Comparison of ENCODE assay signal across 17 cellular contexts in the genomic region with DNA sequence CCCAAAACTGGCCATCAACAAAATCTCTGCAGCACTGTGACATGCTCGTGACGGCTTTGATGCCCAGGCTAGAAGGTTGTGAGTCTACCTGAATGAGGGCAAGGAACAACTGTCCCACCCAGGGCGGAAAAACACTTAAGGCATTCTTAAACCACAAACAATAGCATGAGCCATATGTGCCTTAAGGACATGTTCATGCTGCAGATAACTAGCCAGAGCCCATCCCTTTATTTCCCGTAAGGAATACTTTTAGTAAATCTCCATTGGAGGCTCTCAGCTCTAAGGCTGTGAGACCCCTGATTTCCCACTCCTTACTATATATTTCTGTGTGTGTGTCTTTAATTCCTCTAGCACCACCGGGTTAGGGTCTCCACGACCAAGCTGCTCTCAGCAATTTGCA. TPM values are rescaled to one million over a fixed set of nuclear protein-coding genes. Genes with fewer than 3 reads are reported as not detected.
DNase-seq lines count a peak whose midpoint lies in the region; ATAC-seq and TF ChIP-seq lines count a peak whose summit lies in the region.
"Had no signal": no experiment of that assay in that cellular context is flagged by ENCODE, and none has a peak within 500 bp of the region (broad histone marks: within the 10 kb centered on the region; RNA-seq: fewer than 3 reads in every experiment).

No MANE protein-coding gene starts in this region.

- POLR2A ChIA-PET in naive thymus-derived CD8-positive, alpha-beta T cell (lab: Charles Lee), result no interaction called here

- no peak for ATAC-seq in naive thymus-derived CD8-positive, alpha-beta T cell
- no peak for ATAC-seq in esophagus mucosa
- ATAC-seq in HG02884 (IDR thresholded peaks at IDR 0.05; ENCODE audit: unreplicated experiment), result no peak
- ATAC-seq: lower lobe of right lung had no signal

- TF ChIP-seq CTCF in Calu3 (IDR thresholded peaks at IDR 0.05; ENCODE audit: unreplicated experiment), result no peak

- peaks cover 6% of the 10 kb centered on the region for H3K9me3 Mint-ChIP-seq in T-helper 2 cell treated with Interferon-gamma antibody and Interleukin-4, amounts not matched to agents 5 μg/mL and 100 μg/mL, for 36 hours
- no peaks in the 10 kb centered on the region for H3K9me3 Mint-ChIP-seq in Calu3 (ENCODE audit: low read depth, unreplicated experiment)
- H3K9me3 Mint-ChIP-seq in activated T-helper 1 cell treated with anti-CD3 and anti-CD28 coated beads, Interleukin-12 subunit alpha, Interleukin-12 subunit beta, Interleukin-2, Interleukin-4 antibody, amounts not matched to agents 30 ng/mL and 10 ng/mL and 1 ng/mL, durations not matched to agents 14 hours and 24 hours and 36 hours, result no peaks in the 10 kb centered on the region
- no peaks in the 10 kb centered on the region for H3K9me3 Mint-ChIP-seq in naive thymus-derived CD8-positive, alpha-beta T cell
- H3K9me3 Mint-ChIP-seq: CD14-positive monocyte had no signal

- no peak for DNase-seq in T-helper 2 cell treated with Interferon-gamma antibody and Interleukin-4, amounts not matched to agents 5 μg/mL and 100 μg/mL, for 36 hours (ENCODE audit: low spot score)
- DNase-seq in T-helper 2 cell (no peak), Calu3 (no peak), NCI-H82 (lab: John Stamatoyannopoulos, UW) (no peak)
- DNase-seq in activated T-helper 1 cell treated with anti-CD3 and anti-CD28 coated beads, Interleukin-12 subunit alpha, Interleukin-12 subunit beta, Interleukin-2, Interleukin-4 antibody, amounts not matched to agents 30 ng/mL and 10 ng/mL and 1 ng/mL, durations not matched to agents 14 hours and 24 hours and 36 hours (ENCODE audit: low spot score), result no peak
- no peak for DNase-seq in naive thymus-derived CD8-positive, alpha-beta T cell
- DNase-seq: central memory CD4-positive, alpha-beta T cell; GM23248; lower lobe of right lung; MG63; NCI-H1930; NCI-H510A; OCI-M1; retina had no signal

- H3K4me3 Mint-ChIP-seq in T-helper 2 cell treated with Interferon-gamma antibody and Interleukin-4, amounts not matched to agents 5 μg/mL and 100 μg/mL, for 36 hours, result peak overlapping the region; percentile 96
- peak overlapping the region; percentile 88 for H3K4me3 Mint-ChIP-seq in Calu3 (ENCODE audit: low read depth, unreplicated experiment)
- H3K4me3 Mint-ChIP-seq in activated T-helper 1 cell treated with anti-CD3 and anti-CD28 coated beads, Interleukin-12 subunit alpha, Interleukin-12 subunit beta, Interleukin-2, Interleukin-4 antibody, amounts not matched to agents 30 ng/mL and 10 ng/mL and 1 ng/mL, durations not matched to agents 14 hours and 24 hours and 36 hours, result peak overlapping the region; percentile 26
- H3K4me3 Mint-ChIP-seq in naive thymus-derived CD8-positive, alpha-beta T cell, result peak overlapping the region in 8 of 10 donors; percentile 18 to 100 (median 51)
- H3K4me3 Mint-ChIP-seq: CD14-positive monocyte had no signal

- CTCF ChIA-PET in Calu3 (lab: Charles Lee), result interaction anchor here (0.6 kb wide), 1 partner anchor 685 kb away, joined by 3 read pairs; no protein-coding TSS in a partner anchor

- H3K36me3 Mint-ChIP-seq in T-helper 2 cell treated with Interferon-gamma antibody and Interleukin-4, amounts not matched to agents 5 μg/mL and 100 μg/mL, for 36 hours (ENCODE audit: low read depth), result peaks cover 42% of the 10 kb centered on the region
- H3K36me3 Mint-ChIP-seq in Calu3 (ENCODE audit: insufficient read depth, unreplicated experiment), result peaks cover 33% of the 10 kb centered on the region
- peaks cover 41% of the 10 kb centered on the region for H3K36me3 Mint-ChIP-seq in activated T-helper 1 cell treated with anti-CD3 and anti-CD28 coated beads, Interleukin-12 subunit alpha, Interleukin-12 subunit beta, Interleukin-2, Interleukin-4 antibody, amounts not matched to agents 30 ng/mL and 10 ng/mL and 1 ng/mL, durations not matched to agents 14 hours and 24 hours and 36 hours (ENCODE audit: low read depth)
- H3K36me3 Mint-ChIP-seq in naive thymus-derived CD8-positive, alpha-beta T cell, result peaks cover 5 to 30% (median 6%) of the 10 kb centered on the region in 3 donors

- BruUV-seq in Calu3 (replicated peaks; lab: Mats Ljungman, UMichigan), result no TSS peak

- no peaks in the 10 kb centered on the region for H3K27me3 Mint-ChIP-seq in T-helper 2 cell treated with Interferon-gamma antibody and Interleukin-4, amounts not matched to agents 5 μg/mL and 100 μg/mL, for 36 hours (ENCODE audit: low read depth)
- no peaks in the 10 kb centered on the region for H3K27me3 Mint-ChIP-seq in Calu3 (ENCODE audit: unreplicated experiment)
- peaks cover 2% of the 10 kb centered on the region for H3K27me3 Mint-ChIP-seq in activated T-helper 1 cell treated with anti-CD3 and anti-CD28 coated beads, Interleukin-12 subunit alpha, Interleukin-12 subunit beta, Interleukin-2, Interleukin-4 antibody, amounts not matched to agents 30 ng/mL and 10 ng/mL and 1 ng/mL, durations not matched to agents 14 hours and 24 hours and 36 hours (ENCODE audit: insufficient read depth)
- no peaks in the 10 kb centered on the region for H3K27me3 Mint-ChIP-seq in naive thymus-derived CD8-positive, alpha-beta T cell

- peaks cover 38% of the 10 kb centered on the region for H3K4me1 Mint-ChIP-seq in T-helper 2 cell treated with Interferon-gamma antibody and Interleukin-4, amounts not matched to agents 5 μg/mL and 100 μg/mL, for 36 hours (ENCODE audit: low read depth)
- H3K4me1 Mint-ChIP-seq in Calu3 (ENCODE audit: low read depth, unreplicated experiment), result peaks cover 25% of the 10 kb centered on the region
- peaks cover 60% of the 10 kb centered on the region for H3K4me1 Mint-ChIP-seq in activated T-helper 1 cell treated with anti-CD3 and anti-CD28 coated beads, Interleukin-12 subunit alpha, Interleukin-12 subunit beta, Interleukin-2, Interleukin-4 antibody, amounts not matched to agents 30 ng/mL and 10 ng/mL and 1 ng/mL, durations not matched to agents 14 hours and 24 hours and 36 hours (ENCODE audit: low read depth)
- H3K4me1 Mint-ChIP-seq in naive thymus-derived CD8-positive, alpha-beta T cell, result peaks cover 31 to 77% (median 64%) of the 10 kb centered on the region in 4 donors

- H3K27ac Mint-ChIP-seq in T-helper 2 cell treated with Interferon-gamma antibody and Interleukin-4, amounts not matched to agents 5 μg/mL and 100 μg/mL, for 36 hours, result no peak overlapping the region
- H3K27ac Mint-ChIP-seq in Calu3 (ENCODE audit: unreplicated experiment), result no peak overlapping the region
- H3K27ac Mint-ChIP-seq in activated T-helper 1 cell treated with anti-CD3 and anti-CD28 coated beads, Interleukin-12 subunit alpha, Interleukin-12 subunit beta, Interleukin-2, Interleukin-4 antibody, amounts not matched to agents 30 ng/mL and 10 ng/mL and 1 ng/mL, durations not matched to agents 14 hours and 24 hours and 36 hours, result peak overlapping the region; percentile 3
- H3K27ac Mint-ChIP-seq in naive thymus-derived CD8-positive, alpha-beta T cell, result peak overlapping the region in 7 of 10 donors; percentile 53 to 99 (median 62)

- intact Hi-C loops in Calu3 (cut with micrococcal nuclease; ENCODE audit: unreplicated experiment), result no loop called here
- intact Hi-C loops in activated T-helper 1 cell treated with anti-CD3 and anti-CD28 coated beads, Interleukin-12 subunit alpha, Interleukin-12 subunit beta, Interleukin-2, Interleukin-4 antibody, amounts not matched to agents 30 ng/mL and 10 ng/mL and 1 ng/mL, durations not matched to agents 14 hours and 24 hours and 36 hours (cut with micrococcal nuclease), result no loop called here

RNA-seq across cellular contexts. Expression of a gene that starts 3.4 kb away (rescaled TPM):
- total RNA-seq in Calu3 (2022) (73.5 and 78.9 TPM in 2 replicates), esophagus mucosa (18.7 TPM)
- 128 and 130 TPM in 2 replicates for total RNA-seq in activated T-helper 1 cell treated with anti-CD3 and anti-CD28 coated beads, Interleukin-12 subunit alpha, Interleukin-12 subunit beta, Interleukin-2, Interleukin-4 antibody, amounts not matched to agents 30 ng/mL and 10 ng/mL and 1 ng/mL, durations not matched to agents 14 hours and 24 hours and 36 hours
- 10 to 100 TPM; 77.9 to 83.8 TPM for total RNA-seq in naive thymus-derived CD8-positive, alpha-beta T cell
- polyA plus RNA-seq in naive thymus-derived CD8-positive, alpha-beta T cell, result 10 to 100 TPM; 12.8 to 27.4 (median 21.1) TPM

Comparison
In these comparisons a context has a peak if more than half of its experiments do, and no peak if none do; other contexts are left out.
1. H3K27ac Mint-ChIP-seq: peak in activated T-helper 1 cell treated with anti-CD3 and anti-CD28 coated beads, Interleukin-12 subunit alpha, Interleukin-12 subunit beta, Interleukin-2, Interleukin-4 antibody, amounts not matched to agents 30 ng/mL and 10 ng/mL and 1 ng/mL, durations not matched to agents 14 hours and 24 hours and 36 hours (single experiment) and naive thymus-derived CD8-positive, alpha-beta T cell (7 of 10); none in T-helper 2 cell treated with Interferon-gamma antibody and Interleukin-4, amounts not matched to agents 5 μg/mL and 100 μg/mL, for 36 hours (single experiment) and Calu3 (single experiment).
2. H3K4me3 Mint-ChIP-seq: peak in every context shown above with its lines; median percentile 96 in T-helper 2 cell treated with Interferon-gamma antibody and Interleukin-4, amounts not matched to agents 5 μg/mL and 100 μg/mL, for 36 hours; 88 in Calu3; 51 in naive thymus-derived CD8-positive, alpha-beta T cell; 26 in activated T-helper 1 cell treated with anti-CD3 and anti-CD28 coated beads, Interleukin-12 subunit alpha, Interleukin-12 subunit beta, Interleukin-2, Interleukin-4 antibody, amounts not matched to agents 30 ng/mL and 10 ng/mL and 1 ng/mL, durations not matched to agents 14 hours and 24 hours and 36 hours.